Comparison of ENCODE assay signal across 1 cellular context in genomic region chr21:36902331-36902730, GRCh38.
TF ChIP-seq lines count a peak whose summit lies in the region.

No MANE protein-coding gene starts in this region.

TF ChIP-seq in H1, 55 proteins besides CTCF, POLR2A, EP300 and RAD21:
- TF ChIP-seq EZH2 (IDR thresholded peaks at IDR 0.05; ENCODE audit: low read depth, low read length, severe bottlenecking) (no peak), CBX8 (IDR thresholded peaks at IDR 0.05; ENCODE audit: borderline replicate concordance, low read depth, low read length) (no peak), CEBPB (IDR thresholded peaks at IDR 0.05; ENCODE audit: low read depth, low read length) (no peak), SUZ12 (IDR thresholded peaks at IDR 0.05; ENCODE audit: low read length) (no peak), HDAC6 (IDR thresholded peaks at IDR 0.05; ENCODE audit: low read depth, low read length) (no peak), POLR2AphosphoS5 (IDR thresholded peaks at IDR 0.05; ENCODE audit: low read depth, low read length) (no peak), NRF1 (IDR thresholded peaks at IDR 0.05; ENCODE audit: low read depth, low read length) (no peak), GTF2F1 (IDR thresholded peaks at IDR 0.05; ENCODE audit: borderline replicate concordance, low read depth, low read length) (no peak), EGR1 (IDR thresholded peaks at IDR 0.05; ENCODE audit: borderline replicate concordance, low read depth, low read length) (no peak)
- TF ChIP-seq, protein P1, sequence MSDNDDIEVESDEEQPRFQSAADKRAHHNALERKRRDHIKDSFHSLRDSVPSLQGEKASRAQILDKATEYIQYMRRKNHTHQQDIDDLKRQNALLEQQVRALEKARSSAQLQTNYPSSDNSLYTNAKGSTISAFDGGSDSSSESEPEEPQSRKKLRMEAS (IDR thresholded peaks at IDR 0.05) = no peak
